Comparison of ENCODE assay signal across 27 cellular contexts in the genomic region with DNA sequence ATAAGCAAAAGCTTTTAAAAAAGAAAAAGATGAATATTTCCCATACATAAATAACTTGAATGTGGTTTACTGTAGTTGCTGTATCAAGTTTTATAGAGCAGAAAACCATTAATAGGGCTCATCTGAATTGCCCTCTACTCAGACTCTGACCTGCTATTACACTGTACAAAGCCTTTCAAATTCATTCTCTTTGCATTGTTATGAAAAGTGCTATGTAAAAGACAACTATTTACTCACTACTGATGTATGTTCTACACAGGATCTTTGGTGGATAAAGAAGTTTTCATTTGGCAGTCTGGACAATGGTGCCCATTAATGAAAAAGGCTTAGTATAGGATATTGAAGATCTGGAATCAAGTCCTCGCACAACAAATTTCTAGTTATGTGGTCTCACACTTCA.
DNase-seq lines count a peak whose midpoint lies in the region; ATAC-seq and TF ChIP-seq lines count a peak whose summit lies in the region.
"Had no signal": no experiment of that assay in that cellular context is flagged by ENCODE, and none has a peak within 500 bp of the region (broad histone marks: within the 10 kb centered on the region; RNA-seq: fewer than 3 reads in every experiment).

No MANE protein-coding gene starts in this region.

- no peak for TF ChIP-seq CTCF in upper lobe of right lung (IDR thresholded peaks at IDR 0.05)

- H3K27me3 ChIP-seq in upper lobe of right lung, result no peaks in the 10 kb centered on the region
- H3K27me3 ChIP-seq: BE2C; BLaER1; BLaER1 treated with 17β-estradiol and CSF1 and Interleukin-3, amounts not matched to agents 10 nM and 100 nM had no signal

- no peak overlapping the region for H3K4me3 ChIP-seq in upper lobe of right lung
- H3K4me3 ChIP-seq: A549; BLaER1; BLaER1 treated with 17β-estradiol and CSF1 and Interleukin-3, amounts not matched to agents 10 nM and 100 nM had no signal

- H3K9me3 ChIP-seq in upper lobe of right lung, result no peaks in the 10 kb centered on the region
- H3K9me3 ChIP-seq: A549; BE2C; BLaER1; BLaER1 treated with 17β-estradiol and CSF1 and Interleukin-3, amounts not matched to agents 10 nM and 100 nM; Caco-2 had no signal

- no peaks in the 10 kb centered on the region for H3K4me1 ChIP-seq in upper lobe of right lung
- H3K4me1 ChIP-seq: BE2C, BLaER1, Caco-2 had no signal

- intact Hi-C loops in upper lobe of right lung (cut with DNase I), result no loop called here

- H3K27ac ChIP-seq in upper lobe of right lung, result no peak overlapping the region
- H3K27ac ChIP-seq: 22Rv1; A549; BLaER1; BLaER1 treated with 17β-estradiol and CSF1 and Interleukin-3, amounts not matched to agents 10 nM and 100 nM; C4-2B had no signal

- DNase-seq in foreskin melanocyte (peak; percentile 23), upper lobe of right lung (no peak)
- DNase-seq: 8988T; ACHN; AML-193; BE2C; C1 segment of cervical spinal cord; Caco-2; Calu3; CD4-positive, alpha-beta memory T cell; CD4-positive, alpha-beta T cell; CD4-positive, CD25-positive, alpha-beta regulatory T cell; CD8-positive, alpha-beta memory T cell; CD8-positive, alpha-beta T cell; COR-L47; DMS 273 treated with DMSO at 0.1 percent for 48 hours; DMS153; DMS53; DMS79; DMS79 treated with DMSO at 0.1 percent for 48 hours; DND-41; EL had no signal

- no peaks in the 10 kb centered on the region for H3K36me3 ChIP-seq in upper lobe of right lung
- H3K36me3 ChIP-seq: BE2C; BLaER1; BLaER1 treated with 17β-estradiol and CSF1 and Interleukin-3, amounts not matched to agents 10 nM and 100 nM had no signal

- ATAC-seq in upper lobe of right lung, result no peak
- ATAC-seq: A549; CD8-positive, alpha-beta T cell had no signal
